Comparison of ENCODE assay signal across 20 cellular contexts in genomic region chr17:15271731-15272130, GRCh38. TPM values are rescaled to one million over a fixed set of nuclear protein-coding genes. Genes with fewer than 3 reads are reported as not detected.
A peak's percentile ranks its signal among the peaks of the same experiment; 100 is the strongest.
DNase-seq lines count a peak whose midpoint lies in the region; ATAC-seq, FAIRE-seq and TF ChIP-seq lines count a peak whose summit lies in the region.
"Had no signal": no experiment of that assay in that cellular context is flagged by ENCODE, and none has a peak within 500 bp of the region (broad histone marks: within the 10 kb centered on the region; RNA-seq: fewer than 3 reads in every experiment).

No MANE protein-coding gene starts in this region.

- H3K27me3 Mint-ChIP-seq in astrocyte (ENCODE audit: low read depth, unreplicated experiment) (peaks cover 3% of the 10 kb centered on the region), type B pancreatic cell (peaks cover 37% of the 10 kb centered on the region)

- H3K9me3 ChIP-seq in astrocyte (ENCODE audit: insufficient read depth, low read depth, low read length): no peaks in the 10 kb centered on the region
- H3K9me3 ChIP-seq in smooth muscle cell (replicated peaks; ENCODE audit: low read depth): no peaks in the 10 kb centered on the region

- peaks cover 3% of the 10 kb centered on the region; the same call in 1 of the 2 replicates for H3K36me3 ChIP-seq in ACC112 (ENCODE audit: insufficient read depth, low read length)
- H3K36me3 ChIP-seq in astrocyte (ENCODE audit: insufficient read depth, low read length): no peaks in the 10 kb centered on the region
- no peaks in the 10 kb centered on the region for H3K36me3 ChIP-seq in smooth muscle cell (ENCODE audit: low read depth)
- H3K36me3 ChIP-seq: BLaER1 treated with 17β-estradiol and CSF1 and Interleukin-3, amounts not matched to agents 10 nM and 100 nM had no signal

- H3K27ac Mint-ChIP-seq in astrocyte (ENCODE audit: unreplicated experiment): peak overlapping the region; percentile 13
- no peak overlapping the region for H3K27ac Mint-ChIP-seq in type B pancreatic cell
- H3K27ac Mint-ChIP-seq: CD8-positive, alpha-beta T cell had no signal

- ATAC-seq in HG02852 (IDR thresholded peaks at IDR 0.05; ENCODE audit: unreplicated experiment): no peak
- ATAC-seq: CD8-positive, alpha-beta T cell; GM12878; PC-3 had no signal

- H3K36me3 Mint-ChIP-seq in astrocyte (ENCODE audit: low read depth, unreplicated experiment): no peaks in the 10 kb centered on the region
- no peaks in the 10 kb centered on the region for H3K36me3 Mint-ChIP-seq in type B pancreatic cell
- H3K36me3 Mint-ChIP-seq: CD8-positive, alpha-beta T cell had no signal

- H3K27me3 ChIP-seq in ACC112 (ENCODE audit: insufficient read depth, low read length): no peaks in the 10 kb centered on the region
- H3K27me3 ChIP-seq in astrocyte (ENCODE audit: insufficient read depth, low read length): peaks cover 15% of the 10 kb centered on the region
- peaks cover 8% of the 10 kb centered on the region for H3K27me3 ChIP-seq in smooth muscle cell (ENCODE audit: low read depth)
- H3K27me3 ChIP-seq: BLaER1 treated with 17β-estradiol and CSF1 and Interleukin-3, amounts not matched to agents 10 nM and 100 nM had no signal

- H3K4me2 ChIP-seq in astrocyte (ENCODE audit: low read length): peak overlapping the region; percentile 11
- H3K4me2 ChIP-seq in smooth muscle cell: peak overlapping the region; percentile 9

- H3K4me3 Mint-ChIP-seq in astrocyte (ENCODE audit: unreplicated experiment): no peak overlapping the region
- H3K4me3 Mint-ChIP-seq in type B pancreatic cell: no peak overlapping the region
- H3K4me3 Mint-ChIP-seq: CD8-positive, alpha-beta T cell had no signal

- DNase-seq in astrocyte (ENCODE audit: low read depth): peak; percentile 38
- peak; percentile 71 for DNase-seq in iris pigment epithelial cell (ENCODE audit: low read depth)
- no peak for DNase-seq in smooth muscle cell (lab: John Stamatoyannopoulos, UW; ENCODE audit: unreplicated experiment)
- no peak for DNase-seq in dedifferentiated amniotic fluid mesenchymal stem cell (ENCODE audit: extremely low spot score)
- no peak for DNase-seq in NCI-H526 (lab: John Stamatoyannopoulos, UW)
- DNase-seq in type B pancreatic cell (ENCODE audit: extremely low spot score, unreplicated experiment): no peak
- DNase-seq: Calu3; CD8-positive, alpha-beta T cell; EL; KBM-7; NCI-H1105 treated with DMSO at 0.1 percent for 48 hours; NCI-H1694 treated with DMSO at 0.1 percent for 48 hours; NCI-H510A; NCI-H82; PC-3 had no signal

- H3K4me1 ChIP-seq in ACC112 (ENCODE audit: control insufficient read depth, insufficient read depth, low read length, unreplicated experiment): peaks cover 46% of the 10 kb centered on the region
- peaks cover 17% of the 10 kb centered on the region for H3K4me1 ChIP-seq in astrocyte (ENCODE audit: insufficient read depth, low read length)
- no peaks in the 10 kb centered on the region for H3K4me1 ChIP-seq in smooth muscle cell (ENCODE audit: low read depth)

- H4K20me1 ChIP-seq in astrocyte (ENCODE audit: insufficient read depth, low read length) (no peaks in the 10 kb centered on the region), smooth muscle cell (ENCODE audit: low read depth) (no peaks in the 10 kb centered on the region)
- H4K20me1 ChIP-seq: BLaER1 treated with 17β-estradiol and CSF1 and Interleukin-3, amounts not matched to agents 10 nM and 100 nM had no signal

- H3K4me3 ChIP-seq in ACC112 (ENCODE audit: low read depth, low read length) (no peak overlapping the region), astrocyte (ENCODE audit: insufficient read depth, low read depth, low read length) (no peak overlapping the region), smooth muscle cell (no peak overlapping the region)
- H3K4me3 ChIP-seq: BLaER1 treated with 17β-estradiol and CSF1 and Interleukin-3, amounts not matched to agents 10 nM and 100 nM; GM12878 had no signal

- H2AFZ ChIP-seq in ACC112 (ENCODE audit: low read length, unreplicated experiment): no peak overlapping the region
- H2AFZ ChIP-seq in astrocyte (ENCODE audit: low read depth, low read length): no peak overlapping the region
- H2AFZ ChIP-seq in smooth muscle cell (ENCODE audit: low read depth): no peak overlapping the region

- H3K9ac ChIP-seq in astrocyte (ENCODE audit: low read length) (no peak overlapping the region), smooth muscle cell (ENCODE audit: low read depth) (no peak overlapping the region)
- H3K9ac ChIP-seq: BLaER1 treated with 17β-estradiol and CSF1 and Interleukin-3, amounts not matched to agents 10 nM and 100 nM had no signal

- H3K9me3 Mint-ChIP-seq in astrocyte (ENCODE audit: unreplicated experiment): peaks cover 7% of the 10 kb centered on the region
- H3K9me3 Mint-ChIP-seq in type B pancreatic cell: no peaks in the 10 kb centered on the region

- TF ChIP-seq CTCF in astrocyte (IDR thresholded peaks at IDR 0.05; ENCODE audit: insufficient read depth, low read depth, low read length) (no peak), smooth muscle cell (IDR thresholded peaks at IDR 0.05; ENCODE audit: borderline replicate concordance, insufficient read depth, poor library complexity, severe bottlenecking) (no peak), type B pancreatic cell (conservative IDR thresholded peaks at IDR 0.05) (no peak)

- FAIRE-seq in astrocyte (lab: Jason Lieb, UNC): no peak
- FAIRE-seq: GM12878, H1 had no signal

- WGBS in smooth muscle cell (ENCODE audit: low lambda C conversion rate): 60% methylated on average over 6 of the region's 6 CpGs

- H3K27ac ChIP-seq in ACC112 (ENCODE audit: low read depth, low read length) (peak overlapping the region; percentile 96; the same call in 1 of the 2 replicates), astrocyte (ENCODE audit: low read depth, low read length) (no peak overlapping the region), smooth muscle cell (ENCODE audit: low read depth) (peak overlapping the region; percentile 70)
- H3K27ac ChIP-seq: BLaER1 treated with 17β-estradiol and CSF1 and Interleukin-3, amounts not matched to agents 10 nM and 100 nM had no signal

- H3K4me1 Mint-ChIP-seq in astrocyte (ENCODE audit: low read depth, unreplicated experiment): peaks cover 52% of the 10 kb centered on the region
- H3K4me1 Mint-ChIP-seq in type B pancreatic cell (ENCODE audit: unreplicated experiment): peaks cover 9% of the 10 kb centered on the region

- no peaks in the 10 kb centered on the region for H3K79me2 ChIP-seq in ACC112 (ENCODE audit: control insufficient read depth, insufficient read depth, low read length, unreplicated experiment)
- H3K79me2 ChIP-seq in astrocyte (ENCODE audit: insufficient read depth, low read length): no peaks in the 10 kb centered on the region
- no peaks in the 10 kb centered on the region for H3K79me2 ChIP-seq in smooth muscle cell (ENCODE audit: low read depth)

- H3F3A ChIP-seq in smooth muscle cell (ENCODE audit: low read depth): peaks cover 23% of the 10 kb centered on the region

RNA-seq across cellular contexts. Expression of gene PMP22, which starts 6.6 kb away (rescaled TPM):
- total RNA-seq in astrocyte: 41.7 and 49.6 TPM in 2 replicates
- total RNA-seq in smooth muscle cell: 39.6 and 51.5 TPM in 2 replicates
- polyA plus RNA-seq in smooth muscle cell: 59.9 and 69.5 TPM in 2 replicates
- 5.8 and 16.2 TPM in 2 replicates for total RNA-seq in type B pancreatic cell (ENCODE audit: low replicate concordance)
- polyA plus RNA-seq: GM12878 had no signal

Comparison
In these comparisons a context has a peak if more than half of its experiments do, and no peak if none do; other contexts are left out.
1. DNase-seq: peak in astrocyte (single experiment) and iris pigment epithelial cell (single experiment); none in smooth muscle cell (single experiment), dedifferentiated amniotic fluid mesenchymal stem cell (single experiment), NCI-H526 (0 of 2) and type B pancreatic cell (single experiment).